8 cellular contexts compared by ENCODE assay signal in the genomic region with DNA sequence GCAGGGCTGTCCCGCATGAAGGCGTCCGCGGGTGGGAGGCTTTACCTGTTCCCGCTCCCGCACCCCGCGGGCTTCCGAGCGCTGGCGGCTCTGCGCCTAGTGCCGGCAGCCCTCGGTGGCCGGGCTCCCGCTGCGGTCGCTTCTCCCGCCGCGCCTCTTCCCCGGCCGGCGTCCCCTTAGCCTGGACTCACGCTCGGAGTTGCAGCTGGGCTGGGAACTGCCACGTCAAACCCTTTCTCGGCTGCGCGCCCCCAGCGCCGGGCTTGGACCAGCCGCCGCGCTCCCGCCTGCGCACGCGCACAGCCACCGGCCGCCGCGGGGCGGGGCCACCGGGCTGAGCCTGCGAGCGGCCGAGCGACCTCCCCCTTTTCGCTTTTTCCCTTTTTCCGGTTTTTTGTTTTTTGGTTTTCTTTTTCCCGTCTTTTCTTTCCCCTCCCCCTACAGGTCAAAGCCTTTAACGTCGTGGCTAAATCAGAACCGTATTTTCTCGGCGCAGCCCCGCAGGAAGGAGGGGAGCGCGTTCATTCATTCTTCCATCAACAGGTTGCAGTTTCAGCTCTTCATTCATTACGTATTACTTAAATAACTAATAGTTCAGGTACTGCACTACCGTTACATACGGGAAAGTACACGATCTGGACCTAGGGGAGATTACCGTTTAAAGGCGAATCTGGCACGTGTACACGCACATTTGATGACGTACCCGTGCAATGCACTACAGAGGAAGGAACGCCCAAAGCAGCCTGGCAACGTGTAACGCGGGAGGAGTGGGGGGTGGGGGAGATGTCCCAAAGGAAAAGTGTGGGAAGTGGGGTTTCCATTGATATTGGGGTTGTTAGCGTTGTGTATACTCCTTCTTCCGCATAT. TPM values are rescaled to one million over a fixed set of nuclear protein-coding genes. Genes with fewer than 3 reads are reported as not detected.
DNase-seq lines count a peak whose midpoint lies in the region; TF ChIP-seq lines count a peak whose summit lies in the region.

A gene with protein sequence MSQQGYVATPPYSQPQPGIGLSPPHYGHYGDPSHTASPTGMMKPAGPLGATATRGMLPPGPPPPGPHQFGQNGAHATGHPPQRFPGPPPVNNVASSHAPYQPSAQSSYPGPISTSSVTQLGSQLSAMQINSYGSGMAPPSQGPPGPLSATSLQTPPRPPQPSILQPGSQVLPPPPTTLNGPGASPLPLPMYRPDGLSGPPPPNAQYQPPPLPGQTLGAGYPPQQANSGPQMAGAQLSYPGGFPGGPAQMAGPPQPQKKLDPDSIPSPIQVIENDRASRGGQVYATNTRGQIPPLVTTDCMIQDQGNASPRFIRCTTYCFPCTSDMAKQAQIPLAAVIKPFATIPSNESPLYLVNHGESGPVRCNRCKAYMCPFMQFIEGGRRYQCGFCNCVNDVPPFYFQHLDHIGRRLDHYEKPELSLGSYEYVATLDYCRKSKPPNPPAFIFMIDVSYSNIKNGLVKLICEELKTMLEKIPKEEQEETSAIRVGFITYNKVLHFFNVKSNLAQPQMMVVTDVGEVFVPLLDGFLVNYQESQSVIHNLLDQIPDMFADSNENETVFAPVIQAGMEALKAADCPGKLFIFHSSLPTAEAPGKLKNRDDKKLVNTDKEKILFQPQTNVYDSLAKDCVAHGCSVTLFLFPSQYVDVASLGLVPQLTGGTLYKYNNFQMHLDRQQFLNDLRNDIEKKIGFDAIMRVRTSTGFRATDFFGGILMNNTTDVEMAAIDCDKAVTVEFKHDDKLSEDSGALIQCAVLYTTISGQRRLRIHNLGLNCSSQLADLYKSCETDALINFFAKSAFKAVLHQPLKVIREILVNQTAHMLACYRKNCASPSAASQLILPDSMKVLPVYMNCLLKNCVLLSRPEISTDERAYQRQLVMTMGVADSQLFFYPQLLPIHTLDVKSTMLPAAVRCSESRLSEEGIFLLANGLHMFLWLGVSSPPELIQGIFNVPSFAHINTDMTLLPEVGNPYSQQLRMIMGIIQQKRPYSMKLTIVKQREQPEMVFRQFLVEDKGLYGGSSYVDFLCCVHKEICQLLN (minus strand): TSS at position 231 of the 867 bp plus-strand sequence. CDS start 2,430 bp downstream, outside the sequence.

- peak within 1 kb of the TSS; percentile 98 for H3K4me3 Mint-ChIP-seq in activated naive CD4-positive, alpha-beta T cell treated with anti-CD3 and anti-CD28 coated beads, Interleukin-2, amount 10 ng/mL, durations not matched to agents 7 days and 5 days

- H3K9me2 ChIP-seq in Loucy (replicated peaks; ENCODE audit: low read depth, low read length): no peaks in the 10 kb centered on the region

- no peaks in the 10 kb centered on the region for H3K9me3 ChIP-seq in Loucy (ENCODE audit: insufficient read depth, low read depth, low read length)
- H3K9me3 ChIP-seq in SK-N-MC (ENCODE audit: low read depth, low read length): no peaks in the 10 kb centered on the region
- H3K9me3 ChIP-seq in suprapubic skin: no peaks in the 10 kb centered on the region

- H3K9ac ChIP-seq in Loucy (ENCODE audit: low read depth, low read length, poor library complexity, severe bottlenecking) (peak within 1 kb of the TSS; percentile 88), SK-N-MC (ENCODE audit: insufficient read length) (peak within 1 kb of the TSS; percentile 94)

- 0 out of 2 replicates have a peak, but pooled peaks have one; percentile 15 for TF ChIP-seq CTCF in Loucy (conservative IDR thresholded peaks at IDR 0.05; ENCODE audit: low read length)
- TF ChIP-seq CTCF in suprapubic skin (IDR thresholded peaks at IDR 0.05): peak; percentile 7 to 13

- peak within 1 kb of the TSS; percentile 98 for H3K4me3 ChIP-seq in H7 (ENCODE audit: insufficient read depth, low read depth, low read length)
- peak within 1 kb of the TSS; percentile 99 for H3K4me3 ChIP-seq in Loucy (ENCODE audit: low read length, poor library complexity, severe bottlenecking)
- H3K4me3 ChIP-seq in SK-N-MC: peak within 1 kb of the TSS; percentile 99
- peak within 1 kb of the TSS; percentile 97 for H3K4me3 ChIP-seq in suprapubic skin

- peaks cover 23% of the 10 kb centered on the region for H4K20me1 ChIP-seq in Loucy (ENCODE audit: insufficient read depth, low read length, poor library complexity, severe bottlenecking)

- H3K79me2 ChIP-seq in Loucy (ENCODE audit: insufficient read depth, low read length): peaks cover 32% of the 10 kb centered on the region

- peak within 1 kb of the TSS; percentile 80 for H3K27ac ChIP-seq in SK-N-MC
- peak within 1 kb of the TSS; percentile 91 for H3K27ac ChIP-seq in suprapubic skin

- H3K27me3 ChIP-seq in H7 (ENCODE audit: control insufficient read depth, insufficient read depth, low read length): no peaks in the 10 kb centered on the region
- no peaks in the 10 kb centered on the region for H3K27me3 ChIP-seq in Loucy (ENCODE audit: insufficient read depth, low read length, poor library complexity, severe bottlenecking)
- H3K27me3 ChIP-seq in suprapubic skin: no peaks in the 10 kb centered on the region

- H3K4me2 ChIP-seq in Loucy (ENCODE audit: low read depth, low read length, poor library complexity, severe bottlenecking): peak within 1 kb of the TSS; percentile 100

- peak in 1 of 2 donors; percentile 73 for TF ChIP-seq POLR2A in suprapubic skin (IDR thresholded peaks at IDR 0.05)

- H3K36me3 ChIP-seq in H7 (replicated peaks; ENCODE audit: control insufficient read depth, insufficient read depth, low read length): peaks cover 10% of the 10 kb centered on the region
- no peaks in the 10 kb centered on the region for H3K36me3 ChIP-seq in Loucy (ENCODE audit: insufficient read depth, low read length)
- H3K36me3 ChIP-seq in SK-N-MC (ENCODE audit: insufficient read depth, low read length): peaks cover 21% of the 10 kb centered on the region
- H3K36me3 ChIP-seq in suprapubic skin: no peaks in the 10 kb centered on the region

- no peaks in the 10 kb centered on the region for H3F3A ChIP-seq in Loucy (ENCODE audit: low read depth)

- H3K4me1 ChIP-seq in Loucy (ENCODE audit: insufficient read depth, low read length, poor library complexity, severe bottlenecking): peaks cover 30% of the 10 kb centered on the region
- H3K4me1 ChIP-seq in suprapubic skin: peaks cover 17% of the 10 kb centered on the region

- peak within 1 kb of the TSS; percentile 100 for H2AFZ ChIP-seq in Loucy (ENCODE audit: low read length)

- CTCF ChIA-PET in activated naive CD4-positive, alpha-beta T cell treated with anti-CD3 and anti-CD28 coated beads, Interleukin-2, amount 10 ng/mL, durations not matched to agents 7 days and 5 days (lab: Charles Lee): interaction anchor here (1.0 to 1.1 kb wide), 2 partner anchors 12 to 64 kb away, joined by 3 read pairs; no protein-coding TSS in a partner anchor

- no peak for TF ChIP-seq EP300 in suprapubic skin (IDR thresholded peaks at IDR 0.05)

- peak within 1 kb of the TSS; percentile 95 for H3K27ac Mint-ChIP-seq in activated naive CD4-positive, alpha-beta T cell treated with anti-CD3 and anti-CD28 coated beads, Interleukin-2, amount 10 ng/mL, durations not matched to agents 7 days and 5 days

- H3K36me3 Mint-ChIP-seq in activated naive CD4-positive, alpha-beta T cell treated with anti-CD3 and anti-CD28 coated beads, Interleukin-2, amount 10 ng/mL, durations not matched to agents 7 days and 5 days: peaks cover 16% of the 10 kb centered on the region

- no peaks in the 10 kb centered on the region for H3K9me3 Mint-ChIP-seq in activated naive CD4-positive, alpha-beta T cell treated with anti-CD3 and anti-CD28 coated beads, Interleukin-2, amount 10 ng/mL, durations not matched to agents 7 days and 5 days

- peaks cover 28% of the 10 kb centered on the region for H3K4me1 Mint-ChIP-seq in activated naive CD4-positive, alpha-beta T cell treated with anti-CD3 and anti-CD28 coated beads, Interleukin-2, amount 10 ng/mL, durations not matched to agents 7 days and 5 days

- WGBS in suprapubic skin: under 1% methylated on average over 56 of the region's 76 CpGs

- H3K27me3 Mint-ChIP-seq in activated naive CD4-positive, alpha-beta T cell treated with anti-CD3 and anti-CD28 coated beads, Interleukin-2, amount 10 ng/mL, durations not matched to agents 7 days and 5 days: peaks cover 9% of the 10 kb centered on the region

- DNase-seq in GF-D8 (lab: John Stamatoyannopoulos, UW): peak; percentile 54
- peak; percentile 98 for DNase-seq in H7
- peak; percentile 18 for DNase-seq in SK-N-MC (ENCODE audit: low read depth, low spot score)
- DNase-seq in activated naive CD4-positive, alpha-beta T cell treated with anti-CD3 and anti-CD28 coated beads, Interleukin-2, amount 10 ng/mL, durations not matched to agents 7 days and 5 days: peak; percentile 86
- peak; percentile 85 for DNase-seq in globus pallidus (ENCODE audit: low spot score)
- DNase-seq in occipital lobe (lab: John Stamatoyannopoulos, UW): peak; percentile 74
- DNase-seq in suprapubic skin (ENCODE audit: low spot score in 2 of 2): peak; percentile 89 to 93

RNA-seq across cellular contexts. Expression of the gene that starts here (rescaled TPM):
- 39.4 and 42.8 TPM in 2 replicates for total RNA-seq in H7 (2014; rRNA removed; shearing (Covaris generic))
- 10.1 TPM for total RNA-seq in occipital lobe
- 10 to 100 TPM; 16.7 to 18.1 (median 18.0) TPM for total RNA-seq in suprapubic skin

Comparison
In these comparisons a context has a peak if more than half of its experiments do, and no peak if none do; other contexts are left out.
1. Peak in every context shown above with its lines: DNase-seq, H3K4me3 ChIP-seq and H3K27ac ChIP-seq.
2. DNase-seq: peak in every context shown above with its lines; median percentile 98 in H7; 91 in suprapubic skin; 86 in activated naive CD4-positive, alpha-beta T cell treated with anti-CD3 and anti-CD28 coated beads, Interleukin-2, amount 10 ng/mL, durations not matched to agents 7 days and 5 days; 85 in globus pallidus; 74 in occipital lobe; 54 in GF-D8; 18 in SK-N-MC.